1 cellular context compared by ENCODE assay signal in genomic region chr20:2118783-2119182, GRCh38.
TF ChIP-seq lines count a peak whose summit lies in the region.

No MANE protein-coding gene starts in this region.

TF ChIP-seq in K562, 482 proteins besides CTCF, POLR2A, EP300 and RAD21 (continued from another document and continues in another):
- no peak for TF ChIP-seq ZNF76 (CRISPR knock-in tag; IDR thresholded peaks at IDR 0.05; ENCODE audit: borderline replicate concordance)
- TF ChIP-seq ZNF124 (CRISPR knock-in tag; IDR thresholded peaks at IDR 0.05) = no peak
- no peak for TF ChIP-seq ZBTB1 (CRISPR knock-in tag; IDR thresholded peaks at IDR 0.05; ENCODE audit: borderline replicate concordance, low read depth)
- no peak for TF ChIP-seq HMG20B (CRISPR knock-in tag; IDR thresholded peaks at IDR 0.05)
- no peak for TF ChIP-seq BRD9 (IDR thresholded peaks at IDR 0.05; ENCODE audit: low read depth, partially characterized antibody)
- peak; percentile 80 for TF ChIP-seq ATF3 (IDR thresholded peaks at IDR 0.05)
- TF ChIP-seq ATF3 (CRISPR knock-in tag; conservative IDR thresholded peaks at IDR 0.05) = no peak
- TF ChIP-seq RBM15 (IDR thresholded peaks at IDR 0.05; ENCODE audit: insufficient read depth, low read length) = no peak
- TF ChIP-seq ZNF785 (CRISPR knock-in tag; IDR thresholded peaks at IDR 0.05) = no peak
- no peak for TF ChIP-seq PHF20 (IDR thresholded peaks at IDR 0.05; ENCODE audit: partially characterized antibody)
- no peak for TF ChIP-seq CCNT2 (IDR thresholded peaks at IDR 0.05; ENCODE audit: borderline replicate concordance, extremely low read depth, insufficient read length, low read depth, low read length)
- no peak for TF ChIP-seq ZNF696 (CRISPR knock-in tag; conservative IDR thresholded peaks at IDR 0.05)
- TF ChIP-seq ZNF239 (CRISPR knock-in tag; IDR thresholded peaks at IDR 0.05) = no peak
- TF ChIP-seq HBP1 (CRISPR knock-in tag; IDR thresholded peaks at IDR 0.05) = no peak
- peak; percentile 89 for TF ChIP-seq JUND (IDR thresholded peaks at IDR 0.05; ENCODE audit: borderline replicate concordance, low read depth, low read length)
- TF ChIP-seq JUND (tag; IDR thresholded peaks at IDR 0.05; ENCODE audit: borderline replicate concordance, low read depth, low read length) = peak; percentile 93; the same call in 2 of the 3 replicates
- TF ChIP-seq ZNF408 (CRISPR knock-in tag; IDR thresholded peaks at IDR 0.05; ENCODE audit: low read depth) = no peak
- TF ChIP-seq ZNF780A (CRISPR knock-in tag; IDR thresholded peaks at IDR 0.05) = no peak
- TF ChIP-seq ZNF436 (CRISPR knock-in tag; IDR thresholded peaks at IDR 0.05) = no peak
- TF ChIP-seq NR2C1 (IDR thresholded peaks at IDR 0.05) = no peak
- 0 out of 2 replicates have a peak, but pooled peaks have one; percentile 33 for TF ChIP-seq NR2C1 (tag; IDR thresholded peaks at IDR 0.05)
- no peak for TF ChIP-seq E2F4 (CRISPR knock-in tag; IDR thresholded peaks at IDR 0.05; ENCODE audit: low read depth)
- TF ChIP-seq MAX (CRISPR knock-in tag; IDR thresholded peaks at IDR 0.05) = no peak
- peak; percentile 93 for TF ChIP-seq TCF3 (CRISPR knock-in tag; IDR thresholded peaks at IDR 0.05)
- TF ChIP-seq NCOA4 (IDR thresholded peaks at IDR 0.05; ENCODE audit: partially characterized antibody) = no peak
- TF ChIP-seq ZFX (CRISPR knock-in tag; IDR thresholded peaks at IDR 0.05) = no peak
- TF ChIP-seq TBP (optimal IDR thresholded peaks at IDR 0.05; ENCODE audit: low read depth, low read length) = no peak
- TF ChIP-seq ZNF79 (CRISPR knock-in tag; IDR thresholded peaks at IDR 0.05; ENCODE audit: low read depth) = no peak
- TF ChIP-seq VEZF1 (CRISPR knock-in tag; IDR thresholded peaks at IDR 0.05) = no peak
- no peak for TF ChIP-seq SIRT6 (IDR thresholded peaks at IDR 0.05; ENCODE audit: low read depth, low read length)
- TF ChIP-seq NBN (IDR thresholded peaks at IDR 0.05; ENCODE audit: low read depth) = no peak
- no peak for TF ChIP-seq NFIX (CRISPR knock-in tag; IDR thresholded peaks at IDR 0.05; ENCODE audit: low read depth)
- TF ChIP-seq NCOA6 (IDR thresholded peaks at IDR 0.05) = no peak
- no peak for TF ChIP-seq ZNF584 (CRISPR knock-in tag; IDR thresholded peaks at IDR 0.05; ENCODE audit: low read depth)
- peak; percentile 72 for TF ChIP-seq TAL1 (IDR thresholded peaks at IDR 0.05)
- no peak for TF ChIP-seq ESRRB (CRISPR knock-in tag; IDR thresholded peaks at IDR 0.05; ENCODE audit: borderline replicate concordance)
- TF ChIP-seq XRCC4 (IDR thresholded peaks at IDR 0.05; ENCODE audit: extremely low read depth, insufficient read depth, insufficient read length) = no peak
- no peak for TF ChIP-seq ZNF407 (IDR thresholded peaks at IDR 0.05; ENCODE audit: low read depth)
- no peak for TF ChIP-seq CGGBP1 (CRISPR knock-in tag; IDR thresholded peaks at IDR 0.05)
- no peak for TF ChIP-seq HNRNPK (IDR thresholded peaks at IDR 0.05; ENCODE audit: low read depth, low read length, poor library complexity, severe bottlenecking)
- TF ChIP-seq ZNF639 (CRISPR knock-in tag; conservative IDR thresholded peaks at IDR 0.05 in 1 of 2, IDR thresholded peaks at IDR 0.05 in 1 of 2) = no peak
- peak; percentile 14 for TF ChIP-seq PRDM10 (IDR thresholded peaks at IDR 0.05; ENCODE audit: partially characterized antibody)
